Comparison of ENCODE assay signal across 29 cellular contexts in the genomic region with DNA sequence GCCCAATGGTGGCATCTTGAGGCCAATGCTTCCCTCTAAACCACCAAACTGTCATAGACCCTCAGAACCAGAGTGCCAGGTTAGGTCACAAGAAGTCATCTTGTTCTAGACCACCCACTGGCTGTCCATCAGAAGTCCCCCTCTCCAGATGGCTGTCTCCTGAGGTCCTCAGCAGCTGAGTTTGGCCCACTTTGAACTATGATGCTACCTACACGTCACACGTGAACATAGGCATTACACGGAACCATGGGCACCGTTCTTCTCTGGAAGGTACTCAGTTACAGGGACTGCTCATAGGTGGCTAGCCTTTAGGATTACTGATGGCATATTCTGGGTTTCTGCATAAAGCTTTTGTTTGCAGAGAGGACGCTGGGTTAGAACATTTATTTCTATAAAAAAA.
"Had no signal": no experiment of that assay in that cellular context is flagged by ENCODE, and none has a peak within 500 bp of the region (broad histone marks: within the 10 kb centered on the region; RNA-seq: fewer than 3 reads in every experiment).

No MANE protein-coding gene starts in this region.

- H3K9me3 ChIP-seq: gastroesophageal sphincter, heart left ventricle, pancreas, right lobe of liver, stomach, testis, tibial artery, upper lobe of right lung had no signal

- H3K27ac ChIP-seq: foreskin keratinocyte, gastroesophageal sphincter, heart left ventricle, hepatocyte, neural progenitor cell, pancreas, right lobe of liver, stomach, tibial artery, upper lobe of right lung had no signal

- DNase-seq: caudate nucleus; cerebellar nuclear complex; cortex of kidney; effector CD4-positive, alpha-beta T cell; foreskin keratinocyte; heart left ventricle; kidney; mesendoderm; midbrain; naive thymus-derived CD4-positive, alpha-beta T cell; nucleus accumbens; pancreas; retina; right lobe of liver; stimulated activated CD4-positive, alpha-beta T cell treated with anti-CD3 and anti-CD28 coated beads, Interleukin-12 subunit alpha, Interleukin-12 subunit beta, amount 100 ng/mL, for 4 hours; stimulated activated CD4-positive, alpha-beta T cell treated with anti-CD3 and anti-CD28 coated beads, Interleukin-1b, Interleukin-23, amount 100 ng/mL, for 48 hours; stimulated activated CD4-positive, alpha-beta T cell treated with anti-CD3 and anti-CD28 coated beads, Interleukin-4, amount 100 ng/mL, for 1 hour; stimulated activated naive CD4-positive, alpha-beta T cell treated with Interleukin-2 at 50 U/mL for 16 hours; stomach; testis; tibial artery; upper lobe of right lung had no signal

- H3K4me2 ChIP-seq: hepatocyte, neural progenitor cell, smooth muscle cell had no signal

- H3K4me3 ChIP-seq: gastroesophageal sphincter, heart left ventricle, hepatocyte, lung, neural progenitor cell, pancreas, right lobe of liver, smooth muscle cell, stomach, testis, tibial artery, upper lobe of right lung had no signal

- H3K9ac ChIP-seq: neural progenitor cell had no signal

- FAIRE-seq: kidney, pancreas had no signal

- ATAC-seq: foreskin keratinocyte; gastroesophageal sphincter; left lobe of liver; naive thymus-derived CD4-positive, alpha-beta T cell; pancreas; right lobe of liver; stimulated activated effector memory CD8-positive, alpha-beta T cell treated with anti-CD3 and anti-CD28 coated beads, Interleukin-12 subunit alpha, Interleukin-12 subunit beta, amount 100 ng/mL, for 72 hours; upper lobe of right lung had no signal

- H2AFZ ChIP-seq: hepatocyte, neural progenitor cell had no signal

- H3K27me3 ChIP-seq: foreskin keratinocyte, hepatocyte, neural progenitor cell, pancreas, right lobe of liver, testis, tibial artery, upper lobe of right lung had no signal

- H3K79me2 ChIP-seq: hepatocyte had no signal

- H3K36me3 ChIP-seq: gastroesophageal sphincter, heart left ventricle, neural progenitor cell, pancreas, right lobe of liver, stomach, tibial artery, upper lobe of right lung had no signal

- H3K4me1 ChIP-seq: pancreas, right lobe of liver, stomach, testis, tibial artery, upper lobe of right lung had no signal
